In genomic region chr2:112031916-112032582, GRCh38 we compare ENCODE assay signal across 9 cellular contexts. TPM values are rescaled to one million over a fixed set of nuclear protein-coding genes. Genes with fewer than 3 reads are reported as not detected.
DNase-seq lines count a peak whose midpoint lies in the region; ATAC-seq lines count a peak whose summit lies in the region.
"Had no signal": no experiment of that assay in that cellular context is flagged by ENCODE, and none has a peak within 500 bp of the region (broad histone marks: within the 10 kb centered on the region; RNA-seq: fewer than 3 reads in every experiment).

No MANE protein-coding gene starts in this region.

- intact Hi-C loops in posterior vena cava (cut with DNase I) = no loop called here

- WGBS in HUES64 = 42% methylated on average over 11 of the region's 11 CpGs

- ATAC-seq in GM21723 (IDR thresholded peaks at IDR 0.05; ENCODE audit: unreplicated experiment) = no peak

- H3K4me1 ChIP-seq in HUES64 (ENCODE audit: insufficient read depth, low read length) (peaks cover 16% of the 10 kb centered on the region), adipocyte (ENCODE audit: control insufficient read depth, insufficient read depth, low read length) (peaks cover 29% of the 10 kb centered on the region), iPS-20b (ENCODE audit: insufficient read depth, low read length) (peaks cover 9% of the 10 kb centered on the region; the same call in 1 of the 2 replicates)

- H3K9me3 ChIP-seq in HUES64 (ENCODE audit: insufficient read depth, low read depth, low read length) (0 out of 2 replicates have a peak, but pooled peaks cover 1% of the 10 kb centered on the region), adipocyte (ENCODE audit: control insufficient read depth, low read length) (no peaks in the 10 kb centered on the region), iPS-20b (ENCODE audit: insufficient read depth, low read depth, low read length) (no peaks in the 10 kb centered on the region)

- H3K27me3 ChIP-seq in HUES64 (ENCODE audit: insufficient read depth, low read length) = no peaks in the 10 kb centered on the region
- no peaks in the 10 kb centered on the region for H3K27me3 ChIP-seq in adipocyte (replicated peaks; ENCODE audit: control insufficient read depth, insufficient read depth, low read length)
- no peaks in the 10 kb centered on the region for H3K27me3 ChIP-seq in iPS-20b (ENCODE audit: insufficient read depth, low read length)

- DNase-seq in adipocyte (ENCODE audit: low read depth) (peak; percentile 41), stromal cell of bone marrow (ENCODE audit: low read depth) (peak; percentile 4), GM19238 (ENCODE audit: insufficient read length, low spot score) (no peak), posterior vena cava (ENCODE audit: low spot score) (no peak)
- no peak for DNase-seq in activated naive CD4-positive, alpha-beta T cell treated with Interleukin-2 at 50 U/mL for 16 hours
- DNase-seq: activated CD8-positive, alpha-beta memory T cell treated with anti-CD3 and anti-CD28 coated beads, Interleukin-2, amount 50 U/mL, for 4 hours had no signal

- no peak overlapping the region for H3K4me3 ChIP-seq in HUES64 (ENCODE audit: low read length)
- H3K4me3 ChIP-seq in adipocyte (ENCODE audit: low read length) = peak overlapping the region; percentile 54
- peak overlapping the region; percentile 44; the same call in 1 of the 2 replicates for H3K4me3 ChIP-seq in iPS-20b (ENCODE audit: low read length)

- no peaks in the 10 kb centered on the region for H3K36me3 ChIP-seq in HUES64 (ENCODE audit: insufficient read depth, low read length)
- no peaks in the 10 kb centered on the region for H3K36me3 ChIP-seq in adipocyte (ENCODE audit: control insufficient read depth, insufficient read depth, low read length, severe bottlenecking)
- no peaks in the 10 kb centered on the region for H3K36me3 ChIP-seq in iPS-20b (ENCODE audit: insufficient read depth, low read depth, low read length)

- H3K9ac ChIP-seq in HUES64 (ENCODE audit: low read depth, low read length) (peak overlapping the region; percentile 2; the same call in 1 of the 2 replicates), adipocyte (ENCODE audit: low read length) (peak overlapping the region; percentile 2), iPS-20b (ENCODE audit: low read depth, low read length) (peak overlapping the region; percentile 38; the same call in 1 of the 2 replicates)

- H3K27ac ChIP-seq in HUES64 (ENCODE audit: low read depth, low read length) (peak overlapping the region; percentile 64), iPS-20b (ENCODE audit: low read length) (no peak overlapping the region)

RNA-seq across cellular contexts. Expression of gene TMEM87B, which starts 23.0 kb away (rescaled TPM):
- 8.9 TPM for polyA plus RNA-seq in HUES64 (2013, experiment 1 of 2)
- polyA plus RNA-seq in HUES64 (2013, experiment 2 of 2) = 10.2 TPM
- total RNA-seq in posterior vena cava = 10 to 100 TPM; 28.3 to 42.7 TPM

Comparison
In these comparisons a context has a peak if more than half of its experiments do, and no peak if none do; other contexts are left out.
1. DNase-seq: peak in adipocyte (single experiment) and stromal cell of bone marrow (single experiment); none in activated naive CD4-positive, alpha-beta T cell treated with Interleukin-2 at 50 U/mL for 16 hours (single experiment), GM19238 (single experiment) and posterior vena cava (single experiment).
2. Peak in every context shown above with its lines, with median percentiles within 50 percentile points of each other: H3K9ac ChIP-seq.